12 cellular contexts compared by ENCODE assay signal in the genomic region with DNA sequence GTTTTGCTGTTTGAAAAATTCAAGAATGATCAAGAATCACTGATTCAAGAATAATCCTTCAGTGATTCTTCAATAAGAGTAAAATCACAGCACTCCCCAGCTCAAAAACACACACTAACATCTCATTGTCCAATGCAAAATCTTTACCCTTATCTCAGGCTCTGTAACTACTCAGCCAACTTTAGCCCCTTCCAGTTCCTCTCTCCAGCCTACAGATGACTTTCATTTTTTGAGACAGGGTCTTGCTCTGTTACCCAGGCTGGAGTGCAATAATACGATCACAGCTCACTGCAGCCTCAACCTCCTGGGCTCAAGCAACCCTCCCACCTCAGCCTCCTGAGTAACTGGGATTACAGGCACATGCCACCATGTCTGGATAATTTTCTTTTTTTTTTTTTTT. TPM values are rescaled to one million over a fixed set of nuclear protein-coding genes. Genes with fewer than 3 reads are reported as not detected.
DNase-seq lines count a peak whose midpoint lies in the region; ATAC-seq, FAIRE-seq and TF ChIP-seq lines count a peak whose summit lies in the region.
"Had no signal": no experiment of that assay in that cellular context is flagged by ENCODE, and none has a peak within 500 bp of the region (broad histone marks: within the 10 kb centered on the region; RNA-seq: fewer than 3 reads in every experiment).

No MANE protein-coding gene starts in this region.

- H3K79me2 ChIP-seq in K562 (ENCODE audit: control insufficient read depth, insufficient read depth, low read length) (peaks cover 77% of the 10 kb centered on the region), osteoblast (ENCODE audit: insufficient read depth, low read length) (peaks cover 84% of the 10 kb centered on the region)

- H3K4me1 Mint-ChIP-seq in CD14-positive monocyte, result peaks cover 78% of the 10 kb centered on the region
- peaks cover 61 to 85% (median 74%) of the 10 kb centered on the region in 4 donors for H3K4me1 Mint-ChIP-seq in CD4-positive, alpha-beta memory T cell
- peaks cover 71% of the 10 kb centered on the region for H3K4me1 Mint-ChIP-seq in HFFc6 (ENCODE audit: low read depth)

- in situ Hi-C loops in K562 (cut with MboI), result no loop called here

- TF ChIP-seq CTCF in CD14-positive monocyte (IDR thresholded peaks at IDR 0.05) (no peak), K562 (IDR thresholded peaks at IDR 0.05 in 2 of 3, conservative IDR thresholded peaks at IDR 0.05 in 1 of 3; ENCODE audit: insufficient read depth in 2 of 3, low read depth in 1 of 3, low read length in 3 of 3) (no peak), osteoblast (IDR thresholded peaks at IDR 0.05; ENCODE audit: extremely low read depth, low read depth, low read length) (no peak), HFFc6 (IDR thresholded peaks at IDR 0.05) (no peak)

- no peak overlapping the region for H3K4me3 Mint-ChIP-seq in CD14-positive monocyte
- H3K4me3 Mint-ChIP-seq in CD4-positive, alpha-beta memory T cell, result peak overlapping the region in 2 of 8 donors; percentile 8 to 45
- no peak overlapping the region for H3K4me3 Mint-ChIP-seq in HFFc6

- H3K36me3 ChIP-seq in CD4-positive, alpha-beta memory T cell (ENCODE audit: insufficient read depth, low read length), result peaks cover 4% of the 10 kb centered on the region
- H3K36me3 ChIP-seq in K562 (ENCODE audit: control insufficient read depth, insufficient read depth, low read length) (peaks cover 4% of the 10 kb centered on the region; the same call in 2 of the 3 replicates), osteoblast (ENCODE audit: insufficient read depth, low read length) (peaks cover 8% of the 10 kb centered on the region)
- H3K36me3 ChIP-seq: BLaER1 had no signal

- TF ChIP-seq POLR2A in K562 (conservative IDR thresholded peaks at IDR 0.05), result no peak

- no peak overlapping the region for H3K4me3 ChIP-seq in CD4-positive, alpha-beta memory T cell (ENCODE audit: low read length in 2 of 2)
- no peak overlapping the region for H3K4me3 ChIP-seq in K562
- H3K4me3 ChIP-seq in osteoblast (ENCODE audit: insufficient read depth, low read length), result no peak overlapping the region
- H3K4me3 ChIP-seq: BLaER1 had no signal

- H3K27ac ChIP-seq in CD4-positive, alpha-beta memory T cell (ENCODE audit: low read depth, low read length), result no peak overlapping the region
- H3K27ac ChIP-seq in K562 (ENCODE audit: extremely low read depth, low read depth, low read length) (no peak overlapping the region), osteoblast (ENCODE audit: low read depth, low read length) (peak overlapping the region; percentile 91)
- H3K27ac ChIP-seq: BLaER1 had no signal

- POLR2A ChIA-PET in CD4-positive, alpha-beta memory T cell (lab: Charles Lee; ENCODE audit: partially characterized antibody), result no interaction called here
- POLR2A ChIA-PET in K562 (lab: Yijun Ruan, JAX), result interaction anchor here (0.6 kb wide), 1 partner anchor 1756 kb away, joined by 3 read pairs; no protein-coding TSS in a partner anchor

- no peaks in the 10 kb centered on the region for H3K27me3 ChIP-seq in CD4-positive, alpha-beta memory T cell (ENCODE audit: insufficient read depth, low read length)
- H3K27me3 ChIP-seq in K562 (ENCODE audit: control insufficient read depth in 2 of 2, insufficient read depth in 2 of 2, low read length in 2 of 2) (no peaks in the 10 kb centered on the region), osteoblast (ENCODE audit: insufficient read depth, low read length) (no peaks in the 10 kb centered on the region)
- H3K27me3 ChIP-seq: BLaER1 had no signal

- H3K27ac Mint-ChIP-seq in CD14-positive monocyte (peak overlapping the region; percentile 15 to 48 (median 30)), HFFc6 (no peak overlapping the region)
- H3K27ac Mint-ChIP-seq in CD4-positive, alpha-beta memory T cell, result peak overlapping the region in 4 of 7 donors; percentile 10 to 86 (median 42)

- no peaks in the 10 kb centered on the region for H3K9me3 ChIP-seq in CD4-positive, alpha-beta memory T cell (ENCODE audit: control insufficient read depth in 1 of 2, low read length in 2 of 2)
- H3K9me3 ChIP-seq in K562 (replicated peaks; ENCODE audit: control insufficient read depth, insufficient read depth, low read depth, low read length) (no peaks in the 10 kb centered on the region), osteoblast (ENCODE audit: low read depth, low read length) (no peaks in the 10 kb centered on the region)
- H3K9me3 ChIP-seq: BLaER1 had no signal

- peaks cover 5% of the 10 kb centered on the region for H3K9me1 ChIP-seq in K562 (ENCODE audit: control insufficient read depth, insufficient read depth, low read length)

- DNase-seq in CD14-positive monocyte (ENCODE audit: low spot score) (no peak), K562 (ENCODE audit: extremely low read depth in 1 of 4, low spot score in 3 of 4) (no peak), osteoblast (ENCODE audit: insufficient read length, low spot score, missing footprints) (no peak), HFFc6 (no peak), COR-L47 (lab: John Stamatoyannopoulos, UW) (no peak), OCI-M2 (lab: John Stamatoyannopoulos, UW; ENCODE audit: unreplicated experiment) (no peak)
- DNase-seq in CD4-positive, alpha-beta memory T cell, result no peak
- DNase-seq: activated CD4-positive, alpha-beta T cell treated with anti-CD3 and anti-CD28 coated beads, Interleukin-2, amount 50 U/mL, for 4 hours; DND-41; NCI-H1694 had no signal

- no TSS peak for BruUV-seq in K562 (replicated peaks; lab: Mats Ljungman, UMichigan)

- TF ChIP-seq RAD21 in K562 (CRISPR knock-in tag; conservative IDR thresholded peaks at IDR 0.05 in 1 of 2, IDR thresholded peaks at IDR 0.05 in 1 of 2), result no peak

- TF ChIP-seq EP300 in K562 (IDR thresholded peaks at IDR 0.05; ENCODE audit: low read length), result no peak

- H3K4me1 ChIP-seq in CD4-positive, alpha-beta memory T cell (ENCODE audit: insufficient read depth, low read length), result peaks cover 71% of the 10 kb centered on the region
- H3K4me1 ChIP-seq in K562 (replicated peaks in 1 of 2; ENCODE audit: control insufficient read depth in 2 of 2, insufficient read depth in 2 of 2, low read length in 2 of 2) (peaks cover 19 to 33% of the 10 kb centered on the region in 2 experiments; a peak in 4 of 5 replicates), osteoblast (ENCODE audit: insufficient read depth, low read length) (peaks cover 57% of the 10 kb centered on the region)

- no peaks in the 10 kb centered on the region for H3K9me3 Mint-ChIP-seq in CD14-positive monocyte
- peaks cover 0 to 2% (median 0%) of the 10 kb centered on the region in 8 donors for H3K9me3 Mint-ChIP-seq in CD4-positive, alpha-beta memory T cell
- H3K9me3 Mint-ChIP-seq in HFFc6, result no peaks in the 10 kb centered on the region

- FAIRE-seq in K562 (lab: Jason Lieb, UNC), result no peak
- FAIRE-seq: bronchial epithelial cell had no signal

- intact Hi-C loops in CD14-positive monocyte (cut with micrococcal nuclease) (loop anchor here in 1 of 2 donors (5.0 kb wide), 1 partner anchor 39 kb away; no protein-coding TSS in a partner anchor), K562 (cut with micrococcal nuclease) (no loop called here)
- intact Hi-C loops in CD4-positive, alpha-beta memory T cell (cut with micrococcal nuclease), result no loop called here

- CTCF ChIA-PET in CD4-positive, alpha-beta memory T cell (lab: Charles Lee; ENCODE audit: partially characterized antibody), result no interaction called here
- CTCF ChIA-PET in K562 (lab: Yijun Ruan, JAX; ENCODE audit: low intra/inter-chr PET ratio), result no interaction called here

- H3K36me3 Mint-ChIP-seq in CD14-positive monocyte (peaks cover 16 to 18% of the 10 kb centered on the region in 2 donors), HFFc6 (ENCODE audit: low read depth) (peaks cover 11% of the 10 kb centered on the region)
- H3K36me3 Mint-ChIP-seq in CD4-positive, alpha-beta memory T cell, result peaks cover 14 to 28% of the 10 kb centered on the region in 2 donors

- H2AFZ ChIP-seq in K562 (ENCODE audit: low read depth, low read length) (no peak overlapping the region), osteoblast (ENCODE audit: low read length) (no peak overlapping the region)

- no peak for ATAC-seq in K562

- WGBS in K562 (ENCODE audit: insufficient coverage, low coverage, missing lambda C conversion rate), result 50% methylated on average over 1 of the region's 1 CpG

- peaks cover 18% of the 10 kb centered on the region; the same call in 1 of the 2 replicates for H4K20me1 ChIP-seq in K562 (replicated peaks; ENCODE audit: control insufficient read depth, insufficient read depth, low read length)
- peaks cover 63% of the 10 kb centered on the region for H4K20me1 ChIP-seq in osteoblast (ENCODE audit: insufficient read depth, low read length)

- H3K4me2 ChIP-seq in K562 (ENCODE audit: insufficient read depth, low read length) (no peak overlapping the region), osteoblast (ENCODE audit: insufficient read depth, low read length) (no peak overlapping the region)
- H3K4me2 ChIP-seq: BLaER1 had no signal

- no peak overlapping the region for H3K9ac ChIP-seq in K562 (ENCODE audit: insufficient read depth in 1 of 2, low read depth in 2 of 2, low read length in 2 of 2)
- H3K9ac ChIP-seq: BLaER1 had no signal

- H3K27me3 Mint-ChIP-seq in CD14-positive monocyte (ENCODE audit: low read depth in 3 of 3) (peaks cover 0 to 2% (median 0%) of the 10 kb centered on the region in 3 donors), HFFc6 (ENCODE audit: insufficient read depth) (peaks cover 6% of the 10 kb centered on the region)
- no peaks in the 10 kb centered on the region for H3K27me3 Mint-ChIP-seq in CD4-positive, alpha-beta memory T cell

RNA-seq across cellular contexts. Expression of gene STAT3, which starts 25.0 kb away (rescaled TPM):
- 100 to 1,000 TPM; 110 to 155 TPM for polyA plus RNA-seq in CD14-positive monocyte
- 100 to 1,000 TPM; 129 to 131 TPM for total RNA-seq in CD4-positive, alpha-beta memory T cell
- polyA plus RNA-seq in CD4-positive, alpha-beta memory T cell, result 100 to 1,000 TPM; 103 to 147 TPM
- 176 and 210 TPM in 2 replicates for total RNA-seq in K562 (2011; cell fraction: chromatin; rRNA removed; ENCODE audit: low replicate concordance)
- total RNA-seq in K562 (2011; cell fraction: nucleolus; rRNA removed), result 110 and 117 TPM in 2 replicates
- 145 and 167 TPM in 2 replicates for total RNA-seq in K562 (2011; cell fraction: nucleoplasm; rRNA removed)
- total RNA-seq in K562 (2014; rRNA removed), result 90.4 and 99.6 TPM in 2 replicates
- 108 and 115 TPM in 2 replicates for total RNA-seq in K562 (2014; rRNA removed; fragmentation: Illumina TruSeq; extraction: Trizol)
- total RNA-seq in K562 (2015; rRNA removed; fragmentation: Illumina TruSeq; extraction: Trizol), result 105 and 113 TPM in 2 replicates
- 120 and 133 TPM in 2 replicates for total RNA-seq in K562 (2021)
- polyA plus RNA-seq in K562 (2011; rRNA removed), result 90.0 and 120 TPM in 2 replicates
- 83.3 and 125 TPM in 2 replicates for polyA plus RNA-seq in K562 (2011; cell fraction: cytosol; rRNA removed)
- polyA plus RNA-seq in K562 (2011; cell fraction: nucleus; rRNA removed), result 58.4 and 72.2 TPM in 2 replicates
- 160 and 179 TPM in 2 replicates for polyA plus RNA-seq in K562 (2012)
- 179 and 180 TPM in 2 replicates for polyA plus RNA-seq in K562 (2014; fragmentation: Illumina TruSeq; extraction: Trizol)
- polyA plus RNA-seq in K562 (2014; fragmentation: Nextera tagmentation; extraction: Ambion mirVana), result 100 to 1,000 TPM; 114 to 160 TPM
- polyA plus RNA-seq in K562 (2014; rRNA removed), result 120 and 134 TPM in 2 replicates
- 111 and 124 TPM in 2 replicates for polyA minus RNA-seq in K562 (2011; rRNA and poly(A)+ RNA removed)
- polyA minus RNA-seq in K562 (2011; cell fraction: cytosol; rRNA and poly(A)+ RNA removed), result 68.3 and 70.2 TPM in 2 replicates
- 35.3 and 48.0 TPM in 2 replicates for polyA minus RNA-seq in K562 (2011; cell fraction: nucleus; rRNA and poly(A)+ RNA removed)
- 197 and 206 TPM in 2 replicates for total RNA-seq in osteoblast
- total RNA-seq in HFFc6 (2021; fragmentation: NEBNext Ultra II Directional; extraction: Animal tissue kit (Norgen Biotek cat#: 25700)), result 10 to 100 TPM; 65.3 to 74.5 (median 68.8) TPM

RNA-seq across cellular contexts. Expression of gene CAVIN1, which starts 59.8 kb away (rescaled TPM):
- polyA plus RNA-seq in CD14-positive monocyte, result not detected
- total RNA-seq in CD4-positive, alpha-beta memory T cell, result under 1 TPM; 0.52 to 0.61 TPM
- polyA plus RNA-seq in CD4-positive, alpha-beta memory T cell, result 1 to 10 TPM in 1 of 2 donors, not detected in 1; 1.5 TPM
- 11.6 and 29.3 TPM in 2 replicates for total RNA-seq in K562 (2011; cell fraction: chromatin; rRNA removed; ENCODE audit: low replicate concordance)
- 22.9 and 29.9 TPM in 2 replicates for total RNA-seq in K562 (2011; cell fraction: nucleolus; rRNA removed)
- 18.6 and 22.2 TPM in 2 replicates for total RNA-seq in K562 (2011; cell fraction: nucleoplasm; rRNA removed)
- 126 and 135 TPM in 2 replicates for total RNA-seq in K562 (2014; rRNA removed)
- total RNA-seq in K562 (2014; rRNA removed; fragmentation: Illumina TruSeq; extraction: Trizol), result 56.1 and 57.8 TPM in 2 replicates
- 74.5 and 80.0 TPM in 2 replicates for total RNA-seq in K562 (2015; rRNA removed; fragmentation: Illumina TruSeq; extraction: Trizol)
- 143 and 162 TPM in 2 replicates for total RNA-seq in K562 (2021)
- 44.6 and 60.0 TPM in 2 replicates for polyA plus RNA-seq in K562 (2011; rRNA removed)
- 39.4 and 107 TPM in 2 replicates for polyA plus RNA-seq in K562 (2011; cell fraction: cytosol; rRNA removed)
- 8.0 and 16.1 TPM in 2 replicates for polyA plus RNA-seq in K562 (2011; cell fraction: nucleus; rRNA removed)
- 74.3 and 99.4 TPM in 2 replicates for polyA plus RNA-seq in K562 (2012)
- polyA plus RNA-seq in K562 (2014; fragmentation: Illumina TruSeq; extraction: Trizol), result 77.6 and 93.7 TPM in 2 replicates
- 1 to 10 TPM; 6.8 to 8.6 TPM for polyA plus RNA-seq in K562 (2014; fragmentation: Nextera tagmentation; extraction: Ambion mirVana)
- polyA plus RNA-seq in K562 (2014; rRNA removed), result 72.9 and 92.8 TPM in 2 replicates
- 34.7 and 64.3 TPM in 2 replicates for polyA minus RNA-seq in K562 (2011; rRNA and poly(A)+ RNA removed)
- polyA minus RNA-seq in K562 (2011; cell fraction: cytosol; rRNA and poly(A)+ RNA removed), result 81.5 and 110 TPM in 2 replicates
- 9.4 and 9.6 TPM in 2 replicates for polyA minus RNA-seq in K562 (2011; cell fraction: nucleus; rRNA and poly(A)+ RNA removed)
- 861 and 988 TPM in 2 replicates for total RNA-seq in osteoblast
- total RNA-seq in HFFc6 (2021; fragmentation: NEBNext Ultra II Directional; extraction: Animal tissue kit (Norgen Biotek cat#: 25700)), result 1,000 to 10,000 TPM; 1,059 to 1,221 (median 1,100) TPM

Comparison
In these comparisons a context has a peak if more than half of its experiments do, and no peak if none do; other contexts are left out.
1. RNA of gene CAVIN1, which starts 59.8 kb away (total RNA-seq): 1,059 to 1,221 TPM in HFFc6, 861 to 988 TPM in osteoblast and 11.6 to 162 TPM in K562; 0.52 to 0.61 TPM in CD4-positive, alpha-beta memory T cell; every median in the first group is over 4 times any median in the second.